ENCODE assay signal across 8 cellular contexts in the genomic region with DNA sequence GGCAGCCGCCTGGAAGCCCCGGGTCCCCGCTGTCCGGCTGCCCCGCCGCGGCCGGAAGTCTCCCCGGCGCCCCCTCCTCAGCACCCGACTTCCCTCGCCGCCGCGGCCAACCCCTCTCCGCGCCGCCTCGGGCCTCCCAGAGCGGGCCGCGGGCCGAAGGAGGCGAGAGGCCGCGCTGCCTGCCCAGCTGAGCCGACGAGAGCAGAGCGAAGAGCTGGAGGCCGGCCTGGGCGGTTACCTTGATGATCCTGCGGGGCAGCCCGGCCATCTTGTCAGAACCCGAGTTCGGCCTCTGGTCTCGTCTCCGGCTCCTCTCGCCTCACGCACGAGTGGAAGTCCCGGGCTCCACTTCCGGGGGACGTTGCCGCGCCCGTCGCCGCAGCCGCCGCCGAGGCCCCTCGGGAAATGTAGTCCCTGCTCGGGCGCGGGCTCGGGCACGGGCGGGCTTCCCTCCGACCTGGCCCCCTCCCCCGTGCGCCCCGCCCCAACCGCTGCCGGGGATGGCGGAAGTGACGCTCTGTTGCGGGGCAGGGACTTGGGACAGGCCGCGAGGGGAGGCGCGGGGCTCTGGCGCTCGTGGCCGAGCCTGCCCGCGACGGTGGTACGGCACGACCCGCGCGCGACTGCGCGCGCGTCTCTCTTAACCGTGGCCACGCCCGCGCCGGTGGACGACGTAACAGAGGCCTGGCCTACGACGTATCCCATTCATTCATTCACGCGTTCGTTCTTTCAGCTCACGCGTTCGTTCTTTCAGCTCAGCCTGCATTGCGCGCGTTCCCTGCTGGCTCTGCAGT. TPM values are rescaled to one million over a fixed set of nuclear protein-coding genes. Genes with fewer than 3 reads are reported as not detected.
DNase-seq lines count a peak whose midpoint lies in the region; ATAC-seq and TF ChIP-seq lines count a peak whose summit lies in the region.

A gene with protein sequence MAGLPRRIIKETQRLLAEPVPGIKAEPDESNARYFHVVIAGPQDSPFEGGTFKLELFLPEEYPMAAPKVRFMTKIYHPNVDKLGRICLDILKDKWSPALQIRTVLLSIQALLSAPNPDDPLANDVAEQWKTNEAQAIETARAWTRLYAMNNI (minus strand): TSS at position 331 of the 794 bp plus-strand sequence. CDS start 63 bp downstream, at position 268.

- CTCF ChIA-PET in AG04449 (lab: Yijun Ruan, JAX) = interaction anchor here (1.1 to 3.2 kb wide), 5 partner anchors 9 to 660 kb away, joined by 3 to 14 read pairs (median 4); partner anchors contain the start of gene MRPL42

- peaks cover 18% of the 10 kb centered on the region for H3K4me1 ChIP-seq in iPS-18a (ENCODE audit: control insufficient read depth, low read depth, low read length)
- H3K4me1 ChIP-seq in skeletal muscle satellite cell (ENCODE audit: control insufficient read depth, insufficient read depth, low read length) = peaks cover 30% of the 10 kb centered on the region

- POLR2A ChIA-PET in AG04449 (lab: Yijun Ruan, JAX) = interaction anchor here (0.6 kb wide), 1 partner anchor 22 kb away, joined by 3 read pairs; no protein-coding TSS in a partner anchor

- H3K36me3 ChIP-seq in iPS-18a (ENCODE audit: control insufficient read depth, low read depth, low read length) (no peaks in the 10 kb centered on the region), skeletal muscle satellite cell (ENCODE audit: insufficient read depth, low read length) (no peaks in the 10 kb centered on the region)

- H3K9ac ChIP-seq in iPS-18a (ENCODE audit: low read length) = peak within 1 kb of the TSS; percentile 87
- peak within 1 kb of the TSS; percentile 99 for H3K9ac ChIP-seq in skeletal muscle satellite cell (ENCODE audit: low read depth, low read length)

- H3K9me3 ChIP-seq in iPS-18a (ENCODE audit: control insufficient read depth, low read depth, low read length) (no peaks in the 10 kb centered on the region), skeletal muscle satellite cell (replicated peaks; ENCODE audit: low read length) (no peaks in the 10 kb centered on the region)

- TF ChIP-seq CTCF in AG04449 (IDR thresholded peaks at IDR 0.05; ENCODE audit: insufficient read depth, low read length, missing control alignments) (no peak), VCaP (conservative IDR thresholded peaks at IDR 0.05) (no peak)

- H3K4me2 ChIP-seq in skeletal muscle satellite cell (ENCODE audit: low read length) = peak within 1 kb of the TSS; percentile 91

- H3K27ac ChIP-seq in VCaP = peak within 1 kb of the TSS; percentile 91
- peak within 1 kb of the TSS; percentile 86 for H3K27ac ChIP-seq in iPS-18a (ENCODE audit: low read length)

- DNase-seq in AG04449 (ENCODE audit: low read depth, low spot score) = peak; percentile 47
- DNase-seq in NCI-H2196 treated with DMSO at 0.1 percent for 48 hours (lab: John Stamatoyannopoulos, UW; ENCODE audit: unreplicated experiment) = peak; percentile 88
- DNase-seq in T47D (ENCODE audit: low read depth in 1 of 2, low spot score in 1 of 2) = peak; percentile 89 to 99

- in situ Hi-C loops in T47D (cut with HindIII; ENCODE audit: low pct_unique_long_range_greater_than_20kb, low sequenced_read_pairs) = no loop called here

- no peaks in the 10 kb centered on the region for H3K27me3 ChIP-seq in iPS-18a (ENCODE audit: control insufficient read depth, insufficient read depth, low read length)
- H3K27me3 ChIP-seq in skeletal muscle satellite cell (ENCODE audit: control insufficient read depth, insufficient read depth, low read length) = no peaks in the 10 kb centered on the region

- H3K4me3 ChIP-seq in AG04449 (ENCODE audit: low read depth, low read length) = peak within 1 kb of the TSS; percentile 79
- peak within 1 kb of the TSS; percentile 88 for H3K4me3 ChIP-seq in iPS-18a (ENCODE audit: low read length)
- H3K4me3 ChIP-seq in skeletal muscle satellite cell (ENCODE audit: low read length) = peak within 1 kb of the TSS; percentile 99

- ATAC-seq in GM18873 (IDR thresholded peaks at IDR 0.05; ENCODE audit: low FRiP score, unreplicated experiment) = peak; percentile 66
- peak; percentile 78 for ATAC-seq in HG03135 (IDR thresholded peaks at IDR 0.05; ENCODE audit: unreplicated experiment)

RNA-seq across cellular contexts. Expression of the gene that starts here (rescaled TPM):
- 76.8 and 89.8 TPM in 2 replicates for total RNA-seq in skeletal muscle satellite cell (2012; rRNA removed)

Comparison
In these comparisons a context has a peak if more than half of its experiments do, and no peak if none do; other contexts are left out.
1. Peak in every context shown above with its lines: DNase-seq, ATAC-seq, H3K4me3 ChIP-seq and H3K27ac ChIP-seq.